ENCODE assay signal across 13 cellular contexts in genomic region chrX:20333672-20334071, GRCh38.
"Had no signal": no experiment of that assay in that cellular context is flagged by ENCODE, and none has a peak within 500 bp of the region (broad histone marks: within the 10 kb centered on the region; RNA-seq: fewer than 3 reads in every experiment).

No MANE protein-coding gene starts in this region.

- H3K27ac Mint-ChIP-seq: activated CD8-positive, alpha-beta memory T cell treated with anti-CD3 and anti-CD28 coated beads, Interleukin-2, amount 10 ng/mL, durations not matched to agents 7 days and 5 days; activated naive CD8-positive, alpha-beta T cell; brain had no signal

- DNase-seq: activated CD4-positive, CD25-positive, alpha-beta regulatory T cell treated with anti-CD3 and anti-CD28 coated beads, Interleukin-2, amount 50 U/mL, for 72 hours; activated CD8-positive, alpha-beta memory T cell treated with anti-CD3 and anti-CD28 coated beads, Interleukin-2, amount 10 ng/mL, durations not matched to agents 7 days and 5 days; central memory CD4-positive, alpha-beta T cell; midbrain; right cardiac atrium; SHP77; substantia nigra; T-helper 1 cell; transverse colon had no signal

- H3K4me3 Mint-ChIP-seq: activated CD8-positive, alpha-beta memory T cell treated with anti-CD3 and anti-CD28 coated beads, Interleukin-2, amount 10 ng/mL, durations not matched to agents 7 days and 5 days; activated naive CD8-positive, alpha-beta T cell; brain had no signal

- ATAC-seq: activated CD8-positive, alpha-beta memory T cell treated with anti-CD3 and anti-CD28 coated beads, Interleukin-2, amount 10 ng/mL, durations not matched to agents 7 days and 5 days; esophagus mucosa; right cardiac atrium; SK-N-SH treated with all-trans-retinoic acid at 6 μM for 48 hours had no signal

- H3K4me1 Mint-ChIP-seq: activated CD8-positive, alpha-beta memory T cell treated with anti-CD3 and anti-CD28 coated beads, Interleukin-2, amount 10 ng/mL, durations not matched to agents 7 days and 5 days; brain had no signal

- H3K27me3 Mint-ChIP-seq: activated CD8-positive, alpha-beta memory T cell treated with anti-CD3 and anti-CD28 coated beads, Interleukin-2, amount 10 ng/mL, durations not matched to agents 7 days and 5 days; activated naive CD8-positive, alpha-beta T cell had no signal

- H3K36me3 Mint-ChIP-seq: activated CD8-positive, alpha-beta memory T cell treated with anti-CD3 and anti-CD28 coated beads, Interleukin-2, amount 10 ng/mL, durations not matched to agents 7 days and 5 days; activated naive CD8-positive, alpha-beta T cell; brain had no signal
